In the genomic region with DNA sequence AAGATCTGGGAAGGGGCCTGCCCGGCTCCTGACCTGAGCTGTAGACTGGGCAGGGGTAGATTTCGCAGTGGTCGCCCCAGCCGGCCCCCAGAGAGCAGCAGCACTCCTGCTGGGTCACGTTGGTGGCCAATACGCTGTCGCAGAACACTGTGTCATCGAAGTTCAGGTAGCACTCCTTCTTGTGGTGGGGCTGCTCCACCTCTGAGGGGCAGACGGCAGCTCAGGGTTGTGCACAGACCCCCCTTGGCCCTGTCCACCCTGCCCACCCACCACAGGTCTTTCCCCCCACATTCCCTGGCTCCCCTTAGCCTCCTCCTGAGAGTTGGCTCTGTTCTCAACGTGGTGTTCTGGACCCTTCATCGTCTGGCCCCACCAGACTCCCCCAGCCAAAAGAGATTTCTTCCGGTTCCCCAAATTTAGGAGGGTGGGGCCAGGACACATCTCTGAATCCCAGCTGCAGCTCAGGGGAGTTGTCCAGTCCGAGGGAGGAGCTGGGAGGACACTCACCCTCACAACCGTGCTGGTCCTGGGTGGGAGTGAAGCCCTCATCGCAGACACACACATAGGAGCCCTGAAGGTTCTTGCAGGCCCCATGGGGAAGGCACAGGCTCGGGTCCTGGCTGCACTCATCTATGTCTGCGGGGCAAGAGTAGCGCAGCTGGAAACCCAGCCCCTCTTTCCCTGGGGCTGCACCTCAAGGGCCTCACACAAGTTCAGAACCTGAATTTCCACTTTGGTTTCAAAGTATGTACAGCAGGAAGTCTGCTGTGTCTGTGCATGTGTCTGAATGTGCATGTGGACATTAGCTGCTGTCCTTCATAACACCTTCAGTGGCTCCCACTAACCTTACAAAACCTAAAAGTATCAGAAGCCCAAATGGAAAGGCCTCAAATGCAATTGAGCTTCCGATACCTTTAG, we compare ENCODE assay signal across 8 cellular contexts. TPM values are rescaled to one million over a fixed set of nuclear protein-coding genes. Genes with fewer than 3 reads are reported as not detected.
DNase-seq lines count a peak whose midpoint lies in the region; ATAC-seq and TF ChIP-seq lines count a peak whose summit lies in the region.

No MANE protein-coding gene starts in this region.

- H3K36me3 ChIP-seq in HCT116 (ENCODE audit: control insufficient read depth in 1 of 2, insufficient read depth in 2 of 2, low read length in 2 of 2): peaks cover 0 to 9% of the 10 kb centered on the region in 2 experiments; a peak in 2 of 4 replicates

- DNase-seq in HCT116 (ENCODE audit: low read depth, low spot score): no peak
- DNase-seq in WTC11 (ENCODE audit: low spot score): no peak
- DNase-seq in right cardiac atrium: peak in 1 of 3 donors; percentile 55
- no peak for DNase-seq in stimulated activated effector memory CD8-positive, alpha-beta T cell treated with anti-CD3 and anti-CD28 coated beads, Interleukin-12 subunit alpha, Interleukin-12 subunit beta, amount 100 ng/mL, for 72 hours (ENCODE audit: low spot score in 2 of 2)
- no peak for DNase-seq in OCI-M1 (lab: John Stamatoyannopoulos, UW)
- no peak for DNase-seq in cerebellum (ENCODE audit: low spot score)

- peak overlapping the region; percentile 68 to 85 for H3K4me3 ChIP-seq in HCT116 (replicated peaks in 1 of 2; ENCODE audit: low read depth in 1 of 2, low read length in 2 of 2)
- peak overlapping the region; percentile 36 for H3K4me3 ChIP-seq in right cardiac atrium (ENCODE audit: low read length)

- TSS peak; percentile 47 for BruUV-seq in HCT116 (replicated peaks; lab: Mats Ljungman, UMichigan)

- H3K27ac ChIP-seq in HCT116 (ENCODE audit: low read depth, low read length): peak overlapping the region; percentile 100
- peak overlapping the region; percentile 90 for H3K27ac ChIP-seq in right cardiac atrium (ENCODE audit: low read length)

- CTCF ChIA-PET in HCT116 (lab: Charles Lee) (interaction anchor here (0.7 to 4.6 kb wide), 9 partner anchors 11 to 125 kb away, joined by 3 to 89 read pairs (median 14); a partner anchor contains a TSS), WTC11 (lab: Charles Lee) (interaction anchor here (0.6 to 10.3 kb wide), 55 partner anchors 8 to 911 kb away, joined by 3 to 271 read pairs (median 5); a partner anchor contains a TSS)

- WGBS in right cardiac atrium: 41% methylated on average over 19 of the region's 19 CpGs

- no peaks in the 10 kb centered on the region for H3K27me3 ChIP-seq in HCT116 (ENCODE audit: insufficient read depth, low read length)
- no peaks in the 10 kb centered on the region for H3K27me3 ChIP-seq in right cardiac atrium (ENCODE audit: control insufficient read depth, insufficient read depth)

- intact Hi-C loops in HCT116 (cut with micrococcal nuclease): no loop called here
- intact Hi-C loops in right cardiac atrium (cut with DNase I): loop anchor here in 3 of 4 donors (5.0 to 10.0 kb wide), 2 partner anchors 51 to 63 kb away; no protein-coding TSS in a partner anchor

- peak overlapping the region; percentile 82 for H3K9ac ChIP-seq in HCT116 (ENCODE audit: low read length)

- no peak overlapping the region for H2AFZ ChIP-seq in HCT116 (ENCODE audit: low read depth, low read length, poor library complexity, severe bottlenecking)

- TF ChIP-seq CTCF in HCT116 (IDR thresholded peaks at IDR 0.05 in 2 of 3, conservative IDR thresholded peaks at IDR 0.05 in 1 of 3; ENCODE audit: borderline replicate concordance in 1 of 3, insufficient read depth in 1 of 3, low read depth in 2 of 3, low read length in 2 of 3) (0 out of 6 replicates have a peak, but pooled peaks of 1 of the 3 experiments have one; percentile 3), WTC11 (IDR thresholded peaks at IDR 0.05) (no peak)

- H3K9me2 ChIP-seq in HCT116 (ENCODE audit: insufficient read depth): no peaks in the 10 kb centered on the region

- peaks cover 15 to 45% of the 10 kb centered on the region in 2 experiments; a peak in 3 of 4 replicates for H3K4me1 ChIP-seq in HCT116 (ENCODE audit: control insufficient read depth in 1 of 2, insufficient read depth in 2 of 2, low read length in 2 of 2)
- peaks cover 6% of the 10 kb centered on the region for H3K4me1 ChIP-seq in right cardiac atrium (ENCODE audit: control insufficient read depth, insufficient read depth, low read length)

- peaks cover 68% of the 10 kb centered on the region for H3K27me3 Mint-ChIP-seq in WTC11 (ENCODE audit: low read depth)

- H3K4me2 ChIP-seq in HCT116 (ENCODE audit: low read length): peak overlapping the region; percentile 94

- no peak for TF ChIP-seq POLR2A in HCT116 (IDR thresholded peaks at IDR 0.05; ENCODE audit: borderline replicate concordance, extremely low read depth, insufficient read depth, insufficient read length)

- H3K9me3 ChIP-seq in HCT116 (ENCODE audit: control insufficient read depth in 1 of 2, insufficient read depth in 1 of 2, low read depth in 1 of 2, low read length in 2 of 2) (no peaks in the 10 kb centered on the region), right cardiac atrium (ENCODE audit: control insufficient read depth, low read length) (no peaks in the 10 kb centered on the region)

- no peak for TF ChIP-seq RAD21 in HCT116 (IDR thresholded peaks at IDR 0.05; ENCODE audit: low read depth)

- H3K4me1 Mint-ChIP-seq in WTC11: peaks cover 10% of the 10 kb centered on the region
- H3K4me1 Mint-ChIP-seq in stimulated activated effector memory CD8-positive, alpha-beta T cell treated with anti-CD3 and anti-CD28 coated beads, Interleukin-12 subunit alpha, Interleukin-12 subunit beta, amount 100 ng/mL, for 72 hours: peaks cover 47% of the 10 kb centered on the region

- POLR2A ChIA-PET in HCT116 (lab: Charles Lee): interaction anchor here (0.9 to 2.8 kb wide), 15 partner anchors 10 to 74 kb away, joined by 3 to 16 read pairs (median 4); a partner anchor contains a TSS
- POLR2A ChIA-PET in WTC11 (lab: Charles Lee): interaction anchor here (0.6 to 2.1 kb wide), 13 partner anchors 11 to 1262 kb away, joined by 3 to 10 read pairs (median 4); a partner anchor contains a TSS

- H3K27ac Mint-ChIP-seq in WTC11: no peak overlapping the region
- H3K27ac Mint-ChIP-seq in stimulated activated effector memory CD8-positive, alpha-beta T cell treated with anti-CD3 and anti-CD28 coated beads, Interleukin-12 subunit alpha, Interleukin-12 subunit beta, amount 100 ng/mL, for 72 hours: peak overlapping the region; percentile 86

- no peak for ATAC-seq in HCT116
- peak; percentile 35 for ATAC-seq in WTC11
- ATAC-seq in right cardiac atrium: peak in 1 of 2 donors; percentile 0
- no peak for ATAC-seq in stimulated activated effector memory CD8-positive, alpha-beta T cell treated with anti-CD3 and anti-CD28 coated beads, Interleukin-12 subunit alpha, Interleukin-12 subunit beta, amount 100 ng/mL, for 72 hours
- ATAC-seq in HG02884 (IDR thresholded peaks at IDR 0.05; ENCODE audit: unreplicated experiment): no peak
- ATAC-seq in GM21576 (IDR thresholded peaks at IDR 0.05; ENCODE audit: unreplicated experiment): no peak

- H3K79me2 ChIP-seq in HCT116 (ENCODE audit: insufficient read depth, low read length): peaks cover 24% of the 10 kb centered on the region

- H3K36me3 Mint-ChIP-seq in WTC11: no peaks in the 10 kb centered on the region
- H3K36me3 Mint-ChIP-seq in stimulated activated effector memory CD8-positive, alpha-beta T cell treated with anti-CD3 and anti-CD28 coated beads, Interleukin-12 subunit alpha, Interleukin-12 subunit beta, amount 100 ng/mL, for 72 hours: peaks cover 66% of the 10 kb centered on the region

- H4K20me1 ChIP-seq in HCT116 (ENCODE audit: insufficient read depth): no peaks in the 10 kb centered on the region

- RAD21 ChIA-PET in HCT116 (lab: Charles Lee; ENCODE audit: low non-redundant PET in 1 of 2, low total read pairs in 2 of 2, uncharacterized antibody in 2 of 2, unreplicated experiment in 2 of 2): interaction anchor here (1.0 to 3.3 kb wide), 6 partner anchors 16 to 53 kb away, joined by 3 to 32 read pairs (median 6); a partner anchor contains a TSS

- peak overlapping the region; percentile 68 for H3K4me3 Mint-ChIP-seq in WTC11
- H3K4me3 Mint-ChIP-seq in stimulated activated effector memory CD8-positive, alpha-beta T cell treated with anti-CD3 and anti-CD28 coated beads, Interleukin-12 subunit alpha, Interleukin-12 subunit beta, amount 100 ng/mL, for 72 hours: peak overlapping the region; percentile 72

- H3K9me3 Mint-ChIP-seq in WTC11: no peaks in the 10 kb centered on the region
- H3K9me3 Mint-ChIP-seq in stimulated activated effector memory CD8-positive, alpha-beta T cell treated with anti-CD3 and anti-CD28 coated beads, Interleukin-12 subunit alpha, Interleukin-12 subunit beta, amount 100 ng/mL, for 72 hours: no peaks in the 10 kb centered on the region

TF ChIP-seq in WTC11, 78 proteins besides CTCF, POLR2A, EP300 and RAD21:
- 0 out of 2 replicates have a peak, but pooled peaks have one; percentile 50 for TF ChIP-seq TP53 (CRISPR knock-in tag; IDR thresholded peaks at IDR 0.05)
- TF ChIP-seq ZNF416 (CRISPR knock-in tag; IDR thresholded peaks at IDR 0.05): no peak
TF ChIP-seq in WTC11: peak in this region for 1.

RNA-seq across cellular contexts. Expression of a gene that starts 16.5 kb away (rescaled TPM):
- total RNA-seq in HCT116 (2021; ENCODE audit: unreplicated experiment) (104 TPM), WTC11 (2021) (69.6 to 76.8 TPM (median 73.0 TPM) in 3 replicates), right cardiac atrium (10 to 100 TPM; 59.9 to 65.2 (median 62.8) TPM), cerebellum (30.7 TPM)
- polyA plus RNA-seq in HCT116 (2012): 82.4 and 84.4 TPM in 2 replicates
- 56.6 TPM for polyA plus RNA-seq in right cardiac atrium

RNA-seq across cellular contexts. Expression of a gene that starts 16.8 kb away (rescaled TPM):
- total RNA-seq in HCT116 (2021; ENCODE audit: unreplicated experiment) (248 TPM), WTC11 (2021) (15.9 to 23.6 TPM (median 20.7 TPM) in 3 replicates), right cardiac atrium (100 to 1,000 TPM; 128 to 161 (median 140) TPM), cerebellum (27.9 TPM)
- 238 and 328 TPM in 2 replicates for polyA plus RNA-seq in HCT116 (2012)
- polyA plus RNA-seq in right cardiac atrium: 60.2 TPM

RNA-seq across cellular contexts. Expression of a gene that starts 28.9 kb away (rescaled TPM):
- 66.8 TPM for total RNA-seq in HCT116 (2021; ENCODE audit: unreplicated experiment)
- 86.9 and 93.0 TPM in 2 replicates for polyA plus RNA-seq in HCT116 (2012)
- total RNA-seq in WTC11 (2021): 54.8 to 70.9 TPM (median 55.7 TPM) in 3 replicates
- total RNA-seq in right cardiac atrium: 10 to 100 TPM; 32.6 to 35.3 (median 34.9) TPM
- 56.8 TPM for polyA plus RNA-seq in right cardiac atrium
- 14.3 TPM for total RNA-seq in cerebellum

RNA-seq across cellular contexts. Expression of a gene that starts 31.0 kb away (rescaled TPM):
- total RNA-seq in HCT116 (2021; ENCODE audit: unreplicated experiment) (60.0 TPM), WTC11 (2021) (13.3 to 17.5 TPM (median 16.7 TPM) in 3 replicates), right cardiac atrium (10 to 100 TPM; 40.5 to 46.6 (median 45.9) TPM), cerebellum (24.7 TPM)
- 46.1 and 52.9 TPM in 2 replicates for polyA plus RNA-seq in HCT116 (2012)
- 43.0 TPM for polyA plus RNA-seq in right cardiac atrium

RNA-seq across cellular contexts. Expression of a gene that starts 34.5 kb away (rescaled TPM):
- 105 TPM for total RNA-seq in HCT116 (2021; ENCODE audit: unreplicated experiment)
- polyA plus RNA-seq in HCT116 (2012): 88.5 and 90.6 TPM in 2 replicates
- total RNA-seq in WTC11 (2021): 11.8 to 13.7 TPM (median 12.6 TPM) in 3 replicates
- 10 to 100 TPM; 43.9 to 80.2 (median 48.2) TPM for total RNA-seq in right cardiac atrium
- polyA plus RNA-seq in right cardiac atrium: 35.7 TPM
- 11.4 TPM for total RNA-seq in cerebellum
